9 cellular contexts compared by ENCODE assay signal in the genomic region with DNA sequence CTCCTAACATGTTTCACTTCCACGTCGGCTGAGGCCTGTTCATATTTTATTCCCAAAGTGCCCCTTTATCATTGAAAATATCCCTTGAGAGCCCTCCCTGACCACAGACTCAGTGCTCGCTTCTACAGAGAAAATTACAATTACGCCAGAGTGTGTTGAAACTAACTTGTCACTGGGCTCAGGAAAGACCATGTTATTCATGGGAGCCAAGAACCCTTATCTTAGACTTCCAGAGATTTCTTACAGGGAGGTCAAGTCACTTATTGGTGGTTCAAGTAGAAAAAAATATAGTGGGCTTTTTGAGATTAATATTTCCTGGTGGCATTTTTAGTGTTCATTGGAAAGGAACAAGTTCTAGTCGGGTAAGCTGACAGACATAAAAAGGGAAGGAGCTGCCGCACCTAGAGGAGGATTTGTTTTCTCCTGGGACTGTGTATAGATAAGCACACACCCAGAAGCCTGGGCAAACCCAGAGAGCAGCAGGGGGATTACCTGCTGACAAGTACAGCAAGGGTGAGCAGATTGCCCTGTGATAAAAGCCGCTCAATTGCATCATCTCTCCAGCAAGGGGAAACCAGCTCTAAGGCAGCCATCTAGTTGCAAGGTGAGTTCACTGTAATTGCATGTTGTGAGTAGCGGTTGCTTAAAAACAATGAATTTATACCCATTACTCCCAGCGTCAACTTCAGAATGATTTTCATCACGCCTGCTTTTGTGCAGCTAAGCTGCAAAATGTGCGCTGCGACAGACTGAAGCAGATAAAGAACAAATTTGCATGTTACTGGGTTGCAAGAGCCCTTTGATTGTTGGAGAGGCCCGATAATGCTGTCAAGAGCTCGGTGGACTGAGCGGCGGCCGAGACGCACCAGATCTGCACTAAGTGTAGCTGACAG. TPM values are rescaled to one million over a fixed set of nuclear protein-coding genes. Genes with fewer than 3 reads are reported as not detected.
DNase-seq lines count a peak whose midpoint lies in the region; ATAC-seq and TF ChIP-seq lines count a peak whose summit lies in the region.
"Had no signal": no experiment of that assay in that cellular context is flagged by ENCODE, and none has a peak within 500 bp of the region (broad histone marks: within the 10 kb centered on the region; RNA-seq: fewer than 3 reads in every experiment).

No MANE protein-coding gene starts in this region.

- H3K4me1 ChIP-seq in iPS-15b (ENCODE audit: control insufficient read depth, insufficient read depth, low read length) (peaks cover 8% of the 10 kb centered on the region), breast epithelium (no peaks in the 10 kb centered on the region)

- H3K9ac ChIP-seq in iPS-15b (ENCODE audit: low read depth, low read length), result peak overlapping the region; percentile 6

- H3K36me3 ChIP-seq in iPS-15b (ENCODE audit: control insufficient read depth, insufficient read depth, low read length) (no peaks in the 10 kb centered on the region), breast epithelium (no peaks in the 10 kb centered on the region)
- H3K36me3 ChIP-seq: neutrophil had no signal

- ATAC-seq in GM18511 (IDR thresholded peaks at IDR 0.05; ENCODE audit: unreplicated experiment) (peak; percentile 73), HG02840 (IDR thresholded peaks at IDR 0.05; ENCODE audit: low FRiP score, unreplicated experiment) (peak; percentile 56)

- no peak for TF ChIP-seq POLR2A in breast epithelium (IDR thresholded peaks at IDR 0.05)

- DNase-seq in NCI-H510A treated with DMSO at 0.1 percent for 48 hours (lab: John Stamatoyannopoulos, UW), result peak; percentile 84
- DNase-seq in breast epithelium (ENCODE audit: low spot score in 2 of 2), result no peak
- no peak for DNase-seq in 8988T
- no peak for DNase-seq in foreskin melanocyte
- no peak for DNase-seq in GOT3 (lab: John Stamatoyannopoulos, UW)

- intact Hi-C loops in breast epithelium (cut with DNase I; ENCODE audit: low total_unique reads), result no loop called here

- H3K27ac ChIP-seq in breast epithelium, result no peak overlapping the region
- H3K27ac ChIP-seq: neutrophil had no signal

- TF ChIP-seq CTCF in breast epithelium (IDR thresholded peaks at IDR 0.05), result no peak

- H3K27me3 ChIP-seq in iPS-15b (ENCODE audit: control insufficient read depth, insufficient read depth, low read length), result no peaks in the 10 kb centered on the region
- no peaks in the 10 kb centered on the region for H3K27me3 ChIP-seq in breast epithelium

- H3K4me3 ChIP-seq in iPS-15b (ENCODE audit: low read depth, low read length), result no peak overlapping the region
- H3K4me3 ChIP-seq in breast epithelium, result no peak overlapping the region

- no peaks in the 10 kb centered on the region for H3K9me3 ChIP-seq in iPS-15b (ENCODE audit: control insufficient read depth, insufficient read depth, low read length)
- no peaks in the 10 kb centered on the region for H3K9me3 ChIP-seq in breast epithelium
- H3K9me3 ChIP-seq: neutrophil had no signal

RNA-seq across cellular contexts. Expression of gene DCT, which starts 46.2 kb away (rescaled TPM):
- 1 to 10 TPM in 1 of 3 donors, under 1 TPM in 2; 0.64 to 2.2 (median 0.66) TPM for total RNA-seq in breast epithelium
